In the genomic region with DNA sequence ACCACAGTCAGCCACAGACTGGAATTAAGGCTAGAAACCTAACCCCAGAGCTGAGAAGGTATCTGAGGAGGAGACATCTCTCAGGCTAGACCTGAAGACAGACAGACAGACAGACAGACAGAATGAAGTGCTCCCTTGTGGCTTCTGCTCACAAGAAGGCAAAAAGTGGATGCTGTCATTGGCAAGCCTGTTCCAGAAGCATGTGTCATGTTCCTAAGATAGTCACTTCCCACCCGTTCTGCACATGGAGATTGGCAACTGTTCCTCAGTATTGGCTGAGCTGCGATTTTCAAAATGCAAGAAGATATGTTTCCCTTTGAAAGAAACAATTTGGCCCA, we compare ENCODE assay signal across 11 cellular contexts.
DNase-seq lines count a peak whose midpoint lies in the region; ATAC-seq, FAIRE-seq and TF ChIP-seq lines count a peak whose summit lies in the region.
"Had no signal": no experiment of that assay in that cellular context is flagged by ENCODE, and none has a peak within 500 bp of the region (broad histone marks: within the 10 kb centered on the region; RNA-seq: fewer than 3 reads in every experiment).

No MANE protein-coding gene starts in this region.

- intact Hi-C loops in kidney (cut with DNase I) = no loop called here

- no peak for TF ChIP-seq EP300 in gastroesophageal sphincter (IDR thresholded peaks at IDR 0.05)

- H3K27ac ChIP-seq in gastroesophageal sphincter (no peak overlapping the region), kidney (ENCODE audit: low read depth in 2 of 2, low read length in 2 of 2) (no peak overlapping the region)

- peak overlapping the region; percentile 16 for H3K9ac ChIP-seq in skeletal muscle satellite cell (ENCODE audit: low read depth, low read length)
- H3K9ac ChIP-seq in kidney (ENCODE audit: low read length in 2 of 2) = no peak overlapping the region

- H3K27me3 ChIP-seq in gastroesophageal sphincter = no peaks in the 10 kb centered on the region
- no peaks in the 10 kb centered on the region for H3K27me3 ChIP-seq in skeletal muscle satellite cell (ENCODE audit: control insufficient read depth, insufficient read depth, low read length)

- no peak overlapping the region for H3K4me3 ChIP-seq in gastroesophageal sphincter
- no peak overlapping the region for H3K4me3 ChIP-seq in skeletal muscle satellite cell (ENCODE audit: low read length)
- no peak overlapping the region for H3K4me3 ChIP-seq in kidney (ENCODE audit: low read length in 2 of 2)

- H3K36me3 ChIP-seq in gastroesophageal sphincter (peaks cover 0 to 11% of the 10 kb centered on the region in 2 donors), skeletal muscle satellite cell (ENCODE audit: insufficient read depth, low read length) (peaks cover 27% of the 10 kb centered on the region), kidney (ENCODE audit: control insufficient read depth in 1 of 2, insufficient read depth in 2 of 2, low read length in 2 of 2) (peaks cover 3% of the 10 kb centered on the region in 2 donors)

- TF ChIP-seq CTCF in gastroesophageal sphincter (IDR thresholded peaks at IDR 0.05) (no peak), kidney (IDR thresholded peaks at IDR 0.05; ENCODE audit: borderline replicate concordance, extremely low read depth, insufficient read depth) (no peak)

- no peak for TF ChIP-seq POLR2A in gastroesophageal sphincter (IDR thresholded peaks at IDR 0.05)

- no peak for FAIRE-seq in kidney (lab: Jason Lieb, UNC)
- FAIRE-seq: HTR-8/SVneo had no signal

- ATAC-seq in gastroesophageal sphincter (peak; percentile 14), HG02938 (IDR thresholded peaks at IDR 0.05; ENCODE audit: unreplicated experiment) (no peak)
- ATAC-seq: effector memory CD8-positive, alpha-beta T cell had no signal

- peak; percentile 60 for DNase-seq in GM04503 (ENCODE audit: low read depth)
- DNase-seq in amniotic stem cell (lab: John Stamatoyannopoulos, UW) = peak; percentile 3
- no peak for DNase-seq in NCI-H524 treated with DMSO at 0.1 percent for 48 hours (lab: John Stamatoyannopoulos, UW)
- no peak for DNase-seq in kidney
- DNase-seq: effector memory CD8-positive, alpha-beta T cell; NCI-H748 treated with DMSO at 0.1 percent for 48 hours; retina had no signal

- peak overlapping the region; percentile 5 for H3K4me2 ChIP-seq in skeletal muscle satellite cell (ENCODE audit: low read length)

- WGBS in gastroesophageal sphincter (ENCODE audit: low coverage in 1 of 2), 2 donors = 43 to 49% methylated on average over 2 of the region's 2 CpGs

- H3K4me1 ChIP-seq in gastroesophageal sphincter = peaks cover 6 to 42% (median 8%) of the 10 kb centered on the region in 3 donors
- peaks cover 44% of the 10 kb centered on the region for H3K4me1 ChIP-seq in skeletal muscle satellite cell (ENCODE audit: control insufficient read depth, insufficient read depth, low read length)
- H3K4me1 ChIP-seq in kidney (ENCODE audit: control insufficient read depth in 1 of 2, insufficient read depth in 1 of 2, low read depth in 1 of 2, low read length in 2 of 2) = peaks cover 0 to 7% of the 10 kb centered on the region in 2 donors

- H3K9me3 ChIP-seq in gastroesophageal sphincter (no peaks in the 10 kb centered on the region), skeletal muscle satellite cell (replicated peaks; ENCODE audit: low read length) (no peaks in the 10 kb centered on the region), kidney (ENCODE audit: control insufficient read depth in 1 of 2, low read length in 2 of 2) (no peaks in the 10 kb centered on the region)

Comparison
In these comparisons a context has a peak if more than half of its experiments do, and no peak if none do; other contexts are left out.
1. DNase-seq: peak in GM04503 (single experiment) and amniotic stem cell (single experiment); none in NCI-H524 treated with DMSO at 0.1 percent for 48 hours (single experiment) and kidney (single experiment).